Comparison of ENCODE assay signal across 1 cellular context in genomic region chr3:71330505-71330904, GRCh38.
TF ChIP-seq lines count a peak whose summit lies in the region.

No MANE protein-coding gene starts in this region.

TF ChIP-seq in K562, 482 proteins besides CTCF, POLR2A, EP300 and RAD21 (continued from another document):
- no peak for TF ChIP-seq GTF3C2 (IDR thresholded peaks at IDR 0.05; ENCODE audit: borderline replicate concordance, extremely low read depth, insufficient read length)
- TF ChIP-seq FIP1L1 (IDR thresholded peaks at IDR 0.05; ENCODE audit: low read depth, low read length, poor library complexity, severe bottlenecking) = no peak
- TF ChIP-seq, protein P1, sequence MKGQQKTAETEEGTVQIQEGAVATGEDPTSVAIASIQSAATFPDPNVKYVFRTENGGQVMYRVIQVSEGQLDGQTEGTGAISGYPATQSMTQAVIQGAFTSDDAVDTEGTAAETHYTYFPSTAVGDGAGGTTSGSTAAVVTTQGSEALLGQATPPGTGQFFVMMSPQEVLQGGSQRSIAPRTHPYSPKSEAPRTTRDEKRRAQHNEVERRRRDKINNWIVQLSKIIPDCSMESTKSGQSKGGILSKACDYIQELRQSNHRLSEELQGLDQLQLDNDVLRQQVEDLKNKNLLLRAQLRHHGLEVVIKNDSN (CRISPR knock-in tag; IDR thresholded peaks at IDR 0.05) = no peak
- no peak for TF ChIP-seq HIVEP1 (CRISPR knock-in tag; IDR thresholded peaks at IDR 0.05)
- TF ChIP-seq RBM25 (IDR thresholded peaks at IDR 0.05; ENCODE audit: low read depth, low read length, severe bottlenecking) = peak; percentile 46
- no peak for TF ChIP-seq CBFA2T3 (IDR thresholded peaks at IDR 0.05)
- TF ChIP-seq ATF4 (CRISPR knock-in tag; IDR thresholded peaks at IDR 0.05) = no peak
- peak; percentile 60 for TF ChIP-seq ZNF146 (CRISPR knock-in tag; IDR thresholded peaks at IDR 0.05; ENCODE audit: unreplicated experiment)
- no peak for TF ChIP-seq TBL1XR1 (IDR thresholded peaks at IDR 0.05; ENCODE audit: low read length in 2 of 2)
- TF ChIP-seq GATAD2B (IDR thresholded peaks at IDR 0.05; ENCODE audit: borderline replicate concordance) = no peak
- no peak for TF ChIP-seq EZH2 (IDR thresholded peaks at IDR 0.05; ENCODE audit: borderline replicate concordance, low read depth, low read length)
- TF ChIP-seq SRF (CRISPR knock-in tag; IDR thresholded peaks at IDR 0.05) = no peak
